In genomic region chr19:47255947-47256687, GRCh38 we compare ENCODE assay signal across 8 cellular contexts. TPM values are rescaled to one million over a fixed set of nuclear protein-coding genes. Genes with fewer than 3 reads are reported as not detected.
DNase-seq lines count a peak whose midpoint lies in the region; ATAC-seq, FAIRE-seq and TF ChIP-seq lines count a peak whose summit lies in the region.

CCDC9 (plus strand) TSS chr19:47256525; CDS start chr19:47258401, 1,876 bp downstream.

- no peaks in the 10 kb centered on the region for H3K9me3 ChIP-seq in astrocyte (ENCODE audit: insufficient read depth, low read depth, low read length)

- peaks cover 6% of the 10 kb centered on the region for H3K36me3 ChIP-seq in astrocyte (ENCODE audit: insufficient read depth, low read length)

- H3K79me2 ChIP-seq in astrocyte (ENCODE audit: insufficient read depth, low read length), result peaks cover 38% of the 10 kb centered on the region

- no peaks in the 10 kb centered on the region for H3K9me3 Mint-ChIP-seq in astrocyte (ENCODE audit: unreplicated experiment)

- H3K4me3 ChIP-seq in astrocyte (ENCODE audit: insufficient read depth, low read depth, low read length), result peak within 1 kb of the TSS; percentile 70

- peaks cover 31% of the 10 kb centered on the region for H3K4me1 Mint-ChIP-seq in astrocyte (ENCODE audit: low read depth, unreplicated experiment)

- peak within 1 kb of the TSS; percentile 94 for H3K4me3 Mint-ChIP-seq in astrocyte (ENCODE audit: unreplicated experiment)

- H3K4me1 ChIP-seq in astrocyte (ENCODE audit: insufficient read depth, low read length), result peaks cover 32% of the 10 kb centered on the region

- DNase-seq in NCI-H1436 (lab: John Stamatoyannopoulos, UW) (peak; percentile 97), SW480 (ENCODE audit: low spot score) (peak; percentile 99), astrocyte (ENCODE audit: low read depth) (peak; percentile 89), hippocampal formation (lab: John Stamatoyannopoulos, UW) (peak; percentile 93 to 98), retina (peak; percentile 96), HK-2 (ENCODE audit: unreplicated experiment) (no peak)

- ATAC-seq in GM18498 (IDR thresholded peaks at IDR 0.05; ENCODE audit: unreplicated experiment), result peak; percentile 60
- ATAC-seq in HG02798 (IDR thresholded peaks at IDR 0.05; ENCODE audit: poor library complexity, unreplicated experiment), result peak; percentile 58

- peaks cover 18% of the 10 kb centered on the region for H4K20me1 ChIP-seq in astrocyte (ENCODE audit: insufficient read depth, low read length)

- peaks cover 18% of the 10 kb centered on the region for H3K36me3 Mint-ChIP-seq in astrocyte (ENCODE audit: low read depth, unreplicated experiment)

- H2AFZ ChIP-seq in astrocyte (ENCODE audit: low read depth, low read length), result peak within 1 kb of the TSS; percentile 90

- peak within 1 kb of the TSS; percentile 93 for H3K4me2 ChIP-seq in astrocyte (ENCODE audit: low read length)

- TF ChIP-seq CTCF in astrocyte (IDR thresholded peaks at IDR 0.05; ENCODE audit: insufficient read depth, low read depth, low read length), result no peak

- H3K27ac Mint-ChIP-seq in astrocyte (ENCODE audit: unreplicated experiment), result peak within 1 kb of the TSS; percentile 98

- FAIRE-seq in astrocyte (lab: Jason Lieb, UNC), result no peak

- H3K27ac ChIP-seq in astrocyte (ENCODE audit: low read depth, low read length), result peak within 1 kb of the TSS; percentile 94

- H3K9ac ChIP-seq in astrocyte (ENCODE audit: low read length), result peak within 1 kb of the TSS; percentile 88

- no peaks in the 10 kb centered on the region for H3K27me3 ChIP-seq in astrocyte (ENCODE audit: insufficient read depth, low read length)

- H3K27me3 Mint-ChIP-seq in astrocyte (ENCODE audit: low read depth, unreplicated experiment), result no peaks in the 10 kb centered on the region

RNA-seq across cellular contexts. Expression of gene CCDC9, which starts in this region (rescaled TPM):
- 44.6 and 45.5 TPM in 2 replicates for total RNA-seq in astrocyte
